In the genomic region with DNA sequence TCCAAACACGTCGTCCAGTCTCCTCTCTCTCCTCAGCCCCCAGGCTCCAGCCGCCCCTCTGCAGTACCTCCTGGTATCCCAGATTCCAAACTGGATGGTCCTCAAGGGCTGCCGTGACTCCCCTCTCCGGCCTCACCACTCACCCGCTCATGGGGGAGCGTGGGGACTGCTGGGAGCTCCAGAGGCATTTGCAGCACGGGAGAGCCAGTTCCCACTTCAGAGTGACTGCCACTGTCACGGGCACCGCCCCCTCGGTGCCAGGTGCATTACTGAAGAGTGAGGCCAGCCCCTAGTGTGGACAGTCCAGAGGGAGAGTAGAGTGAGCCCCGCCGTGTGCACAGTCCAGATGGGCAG, we compare ENCODE assay signal across 1 cellular context.
TF ChIP-seq lines count a peak whose summit lies in the region.

No MANE protein-coding gene starts in this region.

TF ChIP-seq in HEK293, 187 proteins besides CTCF, POLR2A, EP300 and RAD21 (continued from another document):
- no peak for TF ChIP-seq PRDM4 (tag by site-specific recombination; IDR thresholded peaks at IDR 0.05)
- TF ChIP-seq ZNF202 (tag by site-specific recombination; IDR thresholded peaks at IDR 0.05; ENCODE audit: borderline replicate concordance): no peak
- TF ChIP-seq ZNF747 (tag by site-specific recombination; IDR thresholded peaks at IDR 0.05): no peak
- TF ChIP-seq, protein P1, sequence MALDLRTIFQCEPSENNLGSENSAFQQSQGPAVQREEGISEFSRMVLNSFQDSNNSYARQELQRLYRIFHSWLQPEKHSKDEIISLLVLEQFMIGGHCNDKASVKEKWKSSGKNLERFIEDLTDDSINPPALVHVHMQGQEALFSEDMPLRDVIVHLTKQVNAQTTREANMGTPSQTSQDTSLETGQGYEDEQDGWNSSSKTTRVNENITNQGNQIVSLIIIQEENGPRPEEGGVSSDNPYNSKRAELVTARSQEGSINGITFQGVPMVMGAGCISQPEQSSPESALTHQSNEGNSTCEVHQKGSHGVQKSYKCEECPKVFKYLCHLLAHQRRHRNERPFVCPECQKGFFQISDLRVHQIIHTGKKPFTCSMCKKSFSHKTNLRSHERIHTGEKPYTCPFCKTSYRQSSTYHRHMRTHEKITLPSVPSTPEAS (tag by site-specific recombination; IDR thresholded peaks at IDR 0.05): no peak
- no peak for TF ChIP-seq WT1 (tag by site-specific recombination; IDR thresholded peaks at IDR 0.05)
- TF ChIP-seq ZSCAN23 (tag by site-specific recombination; IDR thresholded peaks at IDR 0.05): no peak
- TF ChIP-seq GFI1B (tag by site-specific recombination; IDR thresholded peaks at IDR 0.05): no peak
- TF ChIP-seq ZNF514 (tag by site-specific recombination; IDR thresholded peaks at IDR 0.05): no peak
- no peak for TF ChIP-seq KLF17 (tag by site-specific recombination; IDR thresholded peaks at IDR 0.05)
- no peak for TF ChIP-seq KLF9 (tag by site-specific recombination; IDR thresholded peaks at IDR 0.05; ENCODE audit: low read depth)
- no peak for TF ChIP-seq ZNF394 (tag by site-specific recombination; IDR thresholded peaks at IDR 0.05; ENCODE audit: borderline replicate concordance)
- no peak for TF ChIP-seq BCL6B (tag by site-specific recombination; IDR thresholded peaks at IDR 0.05)
- TF ChIP-seq ZFHX2 (tag by site-specific recombination; conservative IDR thresholded peaks at IDR 0.05): no peak
- TF ChIP-seq IKZF3 (tag by site-specific recombination; IDR thresholded peaks at IDR 0.05): no peak
- no peak for TF ChIP-seq ZNF335 (tag by site-specific recombination; conservative IDR thresholded peaks at IDR 0.05)
- no peak for TF ChIP-seq ZNF214 (tag by site-specific recombination; IDR thresholded peaks at IDR 0.05; ENCODE audit: borderline replicate concordance)
